In the genomic region with DNA sequence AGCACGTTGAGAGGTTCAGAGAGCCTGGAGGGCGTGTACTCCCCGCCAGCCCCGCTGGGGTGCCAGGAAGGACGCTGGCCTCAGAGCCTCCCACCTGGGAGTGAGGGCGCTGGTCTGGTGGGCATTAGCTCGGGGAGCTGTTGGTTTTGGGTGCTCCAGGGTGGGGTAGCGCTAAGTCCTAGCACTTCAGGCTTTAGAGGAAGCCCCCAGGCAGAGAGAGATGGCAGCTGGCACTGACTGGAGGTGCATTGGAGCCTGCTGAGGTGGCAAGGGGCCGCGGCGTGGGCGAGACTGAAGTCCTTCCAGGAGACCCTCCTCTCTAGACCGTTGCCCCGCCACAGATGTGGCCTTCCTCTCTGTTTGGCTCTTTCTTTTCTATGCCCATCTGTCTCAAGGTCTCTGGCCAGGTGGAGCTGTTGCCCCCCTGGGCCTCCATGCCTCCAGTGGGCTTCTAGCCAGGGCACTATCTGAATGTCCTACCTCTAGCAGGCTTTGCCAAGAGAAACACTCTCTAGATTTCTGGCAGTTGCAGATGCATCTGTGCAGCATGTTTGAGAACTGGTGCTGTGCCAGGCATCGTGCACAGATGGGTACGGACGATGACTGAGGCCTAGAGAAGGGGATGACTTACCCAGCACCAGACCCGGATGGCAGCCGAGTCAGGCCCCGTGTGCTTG, we compare ENCODE assay signal across 21 cellular contexts. TPM values are rescaled to one million over a fixed set of nuclear protein-coding genes. Genes with fewer than 3 reads are reported as not detected.
DNase-seq lines count a peak whose midpoint lies in the region; ATAC-seq and TF ChIP-seq lines count a peak whose summit lies in the region.
"Had no signal": no experiment of that assay in that cellular context is flagged by ENCODE, and none has a peak within 500 bp of the region (broad histone marks: within the 10 kb centered on the region; RNA-seq: fewer than 3 reads in every experiment).

No MANE protein-coding gene starts in this region.

- no peaks in the 10 kb centered on the region for H3K27me3 Mint-ChIP-seq in activated CD4-positive, alpha-beta memory T cell treated with anti-CD3 and anti-CD28 coated beads for 36 hours
- H3K27me3 Mint-ChIP-seq: IgD-negative memory B cell; natural killer cell treated with Interleukin-12 subunit alpha and Interleukin-12 subunit beta and Interleukin-15 and Interleukin-18, amount 100 ng/mL, for 72 hours had no signal

- intact Hi-C loops in lower lobe of right lung (cut with DNase I) = no loop called here
- intact Hi-C loops in activated CD4-positive, alpha-beta memory T cell treated with anti-CD3 and anti-CD28 coated beads for 36 hours (cut with micrococcal nuclease) = no loop called here

- peak; percentile 1 for DNase-seq in stimulated activated CD4-positive, alpha-beta T cell treated with anti-CD3 and anti-CD28 coated beads, Interleukin-4, amount 100 ng/mL, for 1 hour
- no peak for DNase-seq in stimulated activated CD4-positive, alpha-beta T cell treated with anti-CD3 and anti-CD28 coated beads, Interleukin-1b, Interleukin-23, amount 100 ng/mL, for 48 hours
- peak; percentile 30 for DNase-seq in lower lobe of right lung
- DNase-seq in activated CD4-positive, alpha-beta memory T cell treated with anti-CD3 and anti-CD28 coated beads for 36 hours = no peak
- DNase-seq in GM13977 (ENCODE audit: low spot score) = no peak
- DNase-seq: activated CD4-positive, alpha-beta T cell treated with anti-CD3 and anti-CD28 coated beads for 1 hour; H9; midbrain; NCI-H1417 treated with DMSO at 0.1 percent for 48 hours; NCI-H2171 treated with DMSO at 0.1 percent for 48 hours; NCI-H526 treated with DMSO at 0.1 percent for 48 hours; stimulated activated naive CD4-positive, alpha-beta T cell had no signal

- TF ChIP-seq CTCF in lower lobe of right lung (IDR thresholded peaks at IDR 0.05) = no peak
- TF ChIP-seq CTCF in GM13977 (IDR thresholded peaks at IDR 0.05; ENCODE audit: extremely low read depth, insufficient read depth, missing control alignments) = no peak

- no peak overlapping the region for H3K27ac Mint-ChIP-seq in activated CD4-positive, alpha-beta memory T cell treated with anti-CD3 and anti-CD28 coated beads for 36 hours
- H3K27ac Mint-ChIP-seq: activated T-helper 2 cell treated with anti-CD3 and anti-CD28 coated beads, Interferon-gamma antibody, Interleukin-2, Interleukin-4, amounts not matched to agents 10 μg/mL and 5 μg/mL and 100 μg/mL, durations not matched to agents 14 hours and 24 hours and 36 hours; H9; IgD-negative memory B cell; natural killer cell treated with Interleukin-12 subunit alpha and Interleukin-12 subunit beta and Interleukin-15 and Interleukin-18, amount 100 ng/mL, for 72 hours had no signal

- H3K36me3 ChIP-seq in lower lobe of right lung = peaks cover 82% of the 10 kb centered on the region
- H3K36me3 ChIP-seq: breast epithelium had no signal

- no peaks in the 10 kb centered on the region for H3K36me3 Mint-ChIP-seq in activated CD4-positive, alpha-beta memory T cell treated with anti-CD3 and anti-CD28 coated beads for 36 hours
- H3K36me3 Mint-ChIP-seq: natural killer cell treated with Interleukin-12 subunit alpha and Interleukin-12 subunit beta and Interleukin-15 and Interleukin-18, amount 100 ng/mL, for 72 hours had no signal

- no peak for TF ChIP-seq POLR2A in GM18505 (IDR thresholded peaks at IDR 0.05; ENCODE audit: borderline replicate concordance, extremely low read depth, insufficient read depth, insufficient read length)

- ATAC-seq in lower lobe of right lung = no peak
- no peak for ATAC-seq in esophagus mucosa
- ATAC-seq in GM18505 (IDR thresholded peaks at IDR 0.05; ENCODE audit: unreplicated experiment) = no peak
- ATAC-seq: natural killer cell treated with Interleukin-12 subunit alpha and Interleukin-12 subunit beta and Interleukin-15 and Interleukin-18, amount 100 ng/mL, for 72 hours had no signal

- no peaks in the 10 kb centered on the region for H3K27me3 ChIP-seq in lower lobe of right lung (ENCODE audit: low read depth)
- H3K27me3 ChIP-seq: breast epithelium had no signal

- H3K4me1 ChIP-seq in lower lobe of right lung = peaks cover 4% of the 10 kb centered on the region
- H3K4me1 ChIP-seq: parathyroid adenoma had no signal

- H3K9me3 Mint-ChIP-seq in activated CD4-positive, alpha-beta memory T cell treated with anti-CD3 and anti-CD28 coated beads for 36 hours = no peaks in the 10 kb centered on the region
- H3K9me3 Mint-ChIP-seq: activated T-helper 2 cell treated with anti-CD3 and anti-CD28 coated beads, Interferon-gamma antibody, Interleukin-2, Interleukin-4, amounts not matched to agents 10 μg/mL and 5 μg/mL and 100 μg/mL, durations not matched to agents 14 hours and 24 hours and 36 hours; H9; IgD-negative memory B cell; natural killer cell treated with Interleukin-12 subunit alpha and Interleukin-12 subunit beta and Interleukin-15 and Interleukin-18, amount 100 ng/mL, for 72 hours had no signal

- POLR2A ChIA-PET in activated CD4-positive, alpha-beta memory T cell treated with anti-CD3 and anti-CD28 coated beads for 36 hours (lab: Charles Lee) = no interaction called here

- no peak overlapping the region for H3K4me3 Mint-ChIP-seq in activated CD4-positive, alpha-beta memory T cell treated with anti-CD3 and anti-CD28 coated beads for 36 hours
- H3K4me3 Mint-ChIP-seq: H9; IgD-negative memory B cell; natural killer cell treated with Interleukin-12 subunit alpha and Interleukin-12 subunit beta and Interleukin-15 and Interleukin-18, amount 100 ng/mL, for 72 hours had no signal

- in situ Hi-C loops in GM13977 (cut with MboI; ENCODE audit: low pct_unique_long_range_greater_than_20kb, low sequenced_read_pairs, unreplicated experiment) = no loop called here

- CTCF ChIA-PET in activated CD4-positive, alpha-beta memory T cell treated with anti-CD3 and anti-CD28 coated beads for 36 hours (lab: Charles Lee) = interaction anchor here (1.2 to 1.3 kb wide), 2 partner anchors 27 to 107 kb away, joined by 3 read pairs; no protein-coding TSS in a partner anchor

- no peak overlapping the region for H3K4me3 ChIP-seq in lower lobe of right lung
- H3K4me3 ChIP-seq: breast epithelium, skin epidermis had no signal

- H3K27ac ChIP-seq in cingulate gyrus (ENCODE audit: low read depth, low read length) (peak overlapping the region; percentile 33), lower lobe of right lung (no peak overlapping the region)
- H3K27ac ChIP-seq: breast epithelium, parathyroid adenoma, skin epidermis had no signal

- no peaks in the 10 kb centered on the region for H3K9me3 ChIP-seq in lower lobe of right lung
- H3K9me3 ChIP-seq: breast epithelium had no signal

- H3K4me1 Mint-ChIP-seq in activated CD4-positive, alpha-beta memory T cell treated with anti-CD3 and anti-CD28 coated beads for 36 hours (ENCODE audit: low read depth) = peaks cover 11% of the 10 kb centered on the region

RNA-seq across cellular contexts. Expression of a gene that starts 6.6 kb away (rescaled TPM):
- total RNA-seq in lower lobe of right lung = 37.2 TPM
- 10 to 100 TPM; 32.6 to 33.9 TPM for total RNA-seq in activated CD4-positive, alpha-beta memory T cell treated with anti-CD3 and anti-CD28 coated beads for 36 hours
- total RNA-seq in esophagus mucosa = 10.5 TPM

RNA-seq across cellular contexts. Expression of a gene that starts 24.9 kb away (rescaled TPM):
- total RNA-seq in lower lobe of right lung = 102 TPM
- 10 to 100 TPM; 55.2 to 56.0 TPM for total RNA-seq in activated CD4-positive, alpha-beta memory T cell treated with anti-CD3 and anti-CD28 coated beads for 36 hours
- 44.6 TPM for total RNA-seq in esophagus mucosa

RNA-seq across cellular contexts. Expression of a gene that starts 32.1 kb away (rescaled TPM):
- total RNA-seq in lower lobe of right lung (4.7 TPM), esophagus mucosa (0.24 TPM)
- total RNA-seq in activated CD4-positive, alpha-beta memory T cell treated with anti-CD3 and anti-CD28 coated beads for 36 hours = 1 to 10 TPM; 3.4 to 4.7 TPM

RNA-seq across cellular contexts. Expression of a gene that starts 33.0 kb away (rescaled TPM):
- total RNA-seq in lower lobe of right lung (5.7 TPM), esophagus mucosa (3.7 TPM)
- 1 to 10 TPM; 4.1 to 4.2 TPM for total RNA-seq in activated CD4-positive, alpha-beta memory T cell treated with anti-CD3 and anti-CD28 coated beads for 36 hours

RNA-seq across cellular contexts. Expression of a gene that starts 35.4 kb away (rescaled TPM):
- total RNA-seq in lower lobe of right lung = 29.3 TPM
- total RNA-seq in activated CD4-positive, alpha-beta memory T cell treated with anti-CD3 and anti-CD28 coated beads for 36 hours = 10 to 100 TPM; 18.4 to 19.1 TPM
- 8.9 TPM for total RNA-seq in esophagus mucosa

Comparison
In these comparisons a context has a peak if more than half of its experiments do, and no peak if none do; other contexts are left out.
1. DNase-seq: peak in stimulated activated CD4-positive, alpha-beta T cell treated with anti-CD3 and anti-CD28 coated beads, Interleukin-4, amount 100 ng/mL, for 1 hour (single experiment) and lower lobe of right lung (single experiment); none in stimulated activated CD4-positive, alpha-beta T cell treated with anti-CD3 and anti-CD28 coated beads, Interleukin-1b, Interleukin-23, amount 100 ng/mL, for 48 hours (single experiment), activated CD4-positive, alpha-beta memory T cell treated with anti-CD3 and anti-CD28 coated beads for 36 hours (single experiment) and GM13977 (single experiment).